11 cellular contexts compared by ENCODE assay signal in genomic region chr5:153005711-153006110, GRCh38.
"Had no signal": no experiment of that assay in that cellular context is flagged by ENCODE, and none has a peak within 500 bp of the region (broad histone marks: within the 10 kb centered on the region; RNA-seq: fewer than 3 reads in every experiment).

No MANE protein-coding gene starts in this region.

- DNase-seq: GM23248, GOT3, H7, H9, HCEC 1CT, HFFc6 had no signal

- H3K4me2 ChIP-seq: GM23338 had no signal

- FAIRE-seq: H1, H54 had no signal

- H3K9ac ChIP-seq: GM23248 had no signal

- H3K36me3 ChIP-seq: HAP-1 had no signal

- ATAC-seq: GM23338, HCT116 had no signal

- H3K9me3 ChIP-seq: HAP-1 had no signal

- H3K4me1 ChIP-seq: HAP-1 had no signal

- H3K4me3 Mint-ChIP-seq: GM23338, H9, HFFc6 had no signal

- H3K4me3 ChIP-seq: GM23248, GM23338, HAP-1 had no signal

- H3K27ac ChIP-seq: GM23248 had no signal

- H3K27ac Mint-ChIP-seq: GM23338, H9, HFFc6 had no signal

- H2AFZ ChIP-seq: GM23248, GM23338 had no signal
